Comparison of ENCODE assay signal across 23 cellular contexts in the genomic region with DNA sequence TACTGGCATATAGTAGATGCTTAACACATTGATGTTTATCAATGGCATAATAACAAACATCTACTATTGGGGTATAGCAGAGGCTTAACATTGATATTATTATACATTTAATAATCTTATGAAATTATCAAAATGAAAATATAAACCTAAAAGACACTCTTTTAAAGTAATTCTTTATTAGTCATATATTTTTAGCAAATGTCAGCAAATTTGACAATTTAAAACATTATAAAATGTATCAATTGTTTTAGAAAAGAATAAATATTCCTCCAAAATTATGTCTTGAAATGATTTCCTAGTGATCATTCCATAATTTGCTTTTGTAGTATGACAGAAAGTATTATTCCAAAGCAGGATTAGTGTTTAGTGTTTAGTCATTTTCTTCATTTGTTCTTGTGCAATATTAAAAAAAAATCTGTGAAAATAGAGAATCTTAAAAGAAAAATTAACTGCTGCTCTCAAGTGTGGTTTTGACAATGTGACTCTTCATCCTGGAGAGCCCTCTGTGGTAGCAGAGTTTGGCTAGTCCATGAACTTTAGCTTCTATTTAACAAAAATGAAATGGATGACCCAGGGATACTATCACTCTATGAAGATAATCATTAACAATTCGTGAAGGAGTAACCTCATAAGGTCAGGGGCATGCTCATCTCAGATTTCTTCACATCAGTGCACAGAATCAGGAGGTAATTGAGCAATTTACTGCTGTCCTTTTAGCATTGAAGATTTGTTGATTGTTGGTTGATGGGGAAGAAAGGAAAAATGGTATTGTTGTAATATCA.
"Had no signal": no experiment of that assay in that cellular context is flagged by ENCODE, and none has a peak within 500 bp of the region (broad histone marks: within the 10 kb centered on the region; RNA-seq: fewer than 3 reads in every experiment).

No MANE protein-coding gene starts in this region.

- H3K9me3 ChIP-seq: breast epithelium, colonic mucosa, heart right ventricle, left lung, spleen, testis had no signal

- H3K4me3 ChIP-seq: breast epithelium, colonic mucosa, dorsolateral prefrontal cortex, heart right ventricle, left lung, neural progenitor cell, spleen, testis had no signal

- H3K4me1 ChIP-seq: breast epithelium, colonic mucosa, heart right ventricle, left lung, spleen, testis had no signal

- H3K27me3 ChIP-seq: breast epithelium, colonic mucosa, dorsolateral prefrontal cortex, heart right ventricle, left lung, neural progenitor cell, spleen, testis had no signal

- H3K36me3 ChIP-seq: breast epithelium, colonic mucosa, heart right ventricle, left lung, neural progenitor cell, spleen had no signal

- H3K27ac ChIP-seq: breast epithelium, colonic mucosa, dorsolateral prefrontal cortex, heart right ventricle, left lung, neural progenitor cell, spleen, testis had no signal

- ATAC-seq: activated T-cell treated with anti-CD3 and anti-CD28 coated beads, Interleukin-2, amount 50 U/mL, for 72 hours; heart right ventricle; left lung; naive thymus-derived CD8-positive, alpha-beta T cell; T-helper 17 cell had no signal

- H3K4me2 ChIP-seq: neural progenitor cell had no signal

- DNase-seq: activated CD4-positive, alpha-beta memory T cell treated with anti-CD3 and anti-CD28 coated beads for 36 hours; activated CD4-positive, alpha-beta T cell treated with anti-CD3 and anti-CD28 coated beads for 4 hours; activated CD4-positive, CD25-positive, alpha-beta regulatory T cell; activated effector memory CD4-positive, alpha-beta T cell treated with Interleukin-2 at 50 U/mL for 16 hours; activated naive CD4-positive, alpha-beta T cell treated with anti-CD3 and anti-CD28 coated beads for 36 hours; activated naive CD8-positive, alpha-beta T cell treated with anti-CD3 and anti-CD28 coated beads, Interleukin-2, amount 10 ng/mL, durations not matched to agents 7 days and 5 days; activated T-cell treated with anti-CD3 and anti-CD28 coated beads, Interleukin-2, amount 50 U/mL, for 72 hours; amniotic stem cell; colonic mucosa; dorsolateral prefrontal cortex; heart right ventricle; islet precursor cell; left lung; naive thymus-derived CD8-positive, alpha-beta T cell; retina; spleen; stimulated activated CD4-positive, alpha-beta T cell treated with anti-CD3 and anti-CD28 coated beads, Interleukin-4, amount 100 ng/mL, for 1 hour; stimulated activated naive CD4-positive, alpha-beta T cell; T-helper 17 cell; testis; trophoblast cell had no signal

- H3K9ac ChIP-seq: neural progenitor cell had no signal
